1 cellular context compared by ENCODE assay signal in genomic region chr19:5800361-5801270, GRCh38.
A peak's percentile ranks its signal among the peaks of the same experiment; 100 is the strongest.
TF ChIP-seq lines count a peak whose summit lies in the region.

No MANE protein-coding gene starts in this region.

TF ChIP-seq in GM12878, 131 proteins besides CTCF, POLR2A, EP300 and RAD21:
- TF ChIP-seq ATF7 (IDR thresholded peaks at IDR 0.05; ENCODE audit: low read depth) (no peak), EED (IDR thresholded peaks at IDR 0.05; ENCODE audit: low read depth) (no peak), NR2F1 (conservative IDR thresholded peaks at IDR 0.05) (peak; percentile 34; the same call in 1 of the 2 replicates), STAT1 (conservative IDR thresholded peaks at IDR 0.05) (no peak), MLLT1 (IDR thresholded peaks at IDR 0.05) (no peak), MXI1 (IDR thresholded peaks at IDR 0.05; ENCODE audit: low read depth, low read length) (no peak), CHD1 (IDR thresholded peaks at IDR 0.05; ENCODE audit: low read depth, low read length) (no peak)
- TF ChIP-seq, protein P1, sequence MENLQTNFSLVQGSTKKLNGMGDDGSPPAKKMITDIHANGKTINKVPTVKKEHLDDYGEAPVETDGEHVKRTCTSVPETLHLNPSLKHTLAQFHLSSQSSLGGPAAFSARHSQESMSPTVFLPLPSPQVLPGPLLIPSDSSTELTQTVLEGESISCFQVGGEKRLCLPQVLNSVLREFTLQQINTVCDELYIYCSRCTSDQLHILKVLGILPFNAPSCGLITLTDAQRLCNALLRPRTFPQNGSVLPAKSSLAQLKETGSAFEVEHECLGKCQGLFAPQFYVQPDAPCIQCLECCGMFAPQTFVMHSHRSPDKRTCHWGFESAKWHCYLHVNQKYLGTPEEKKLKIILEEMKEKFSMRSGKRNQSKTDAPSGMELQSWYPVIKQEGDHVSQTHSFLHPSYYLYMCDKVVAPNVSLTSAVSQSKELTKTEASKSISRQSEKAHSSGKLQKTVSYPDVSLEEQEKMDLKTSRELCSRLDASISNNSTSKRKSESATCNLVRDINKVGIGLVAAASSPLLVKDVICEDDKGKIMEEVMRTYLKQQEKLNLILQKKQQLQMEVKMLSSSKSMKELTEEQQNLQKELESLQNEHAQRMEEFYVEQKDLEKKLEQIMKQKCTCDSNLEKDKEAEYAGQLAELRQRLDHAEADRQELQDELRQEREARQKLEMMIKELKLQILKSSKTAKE (IDR thresholded peaks at IDR 0.05; ENCODE audit: low read depth, poor library complexity, severe bottlenecking) = no peak
